10 cellular contexts compared by ENCODE assay signal in the genomic region with DNA sequence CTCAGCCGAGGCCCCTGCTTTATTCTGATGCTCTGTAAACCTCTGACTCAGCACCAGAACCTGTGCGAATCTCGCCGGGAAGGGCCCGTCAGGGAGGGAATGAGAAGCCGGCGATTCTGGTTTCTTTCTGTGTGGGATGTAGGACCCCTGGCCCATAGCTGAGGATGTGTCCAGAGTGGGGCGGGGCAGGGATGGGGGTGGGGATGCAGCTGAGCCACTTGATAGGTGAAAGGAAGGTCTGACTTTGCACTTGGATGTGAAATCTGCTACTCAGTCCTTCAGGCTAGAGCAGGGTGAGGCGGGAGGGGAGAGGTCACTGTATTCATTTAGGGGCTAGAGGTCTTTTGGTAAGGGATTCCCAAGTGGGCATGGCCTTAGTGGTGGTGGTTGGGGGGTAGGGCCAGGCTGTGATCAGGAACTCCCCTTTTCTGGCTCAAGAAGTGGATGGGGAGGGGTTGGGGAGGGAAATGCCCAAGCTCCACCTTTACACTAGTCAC. TPM values are rescaled to one million over a fixed set of nuclear protein-coding genes. Genes with fewer than 3 reads are reported as not detected.
A peak's percentile ranks its signal among the peaks of the same experiment; 100 is the strongest.
DNase-seq lines count a peak whose midpoint lies in the region; ATAC-seq and TF ChIP-seq lines count a peak whose summit lies in the region.
"Had no signal": no experiment of that assay in that cellular context is flagged by ENCODE, and none has a peak within 500 bp of the region (broad histone marks: within the 10 kb centered on the region; RNA-seq: fewer than 3 reads in every experiment).

No MANE protein-coding gene starts in this region.

- H3K4me3 ChIP-seq in HUES48 (ENCODE audit: low read depth, low read length) = 0 out of 2 replicates have a peak overlapping the region, but pooled peaks have one; percentile 63
- H3K4me3 ChIP-seq in neural progenitor cell = no peak overlapping the region
- no peak overlapping the region for H3K4me3 ChIP-seq in adrenal gland
- H3K4me3 ChIP-seq in trophoblast cell (ENCODE audit: low read depth, low read length) = no peak overlapping the region

- peaks cover 25% of the 10 kb centered on the region for H3K4me1 Mint-ChIP-seq in neural progenitor cell

- H3K18ac ChIP-seq in trophoblast cell (ENCODE audit: low read length) = no peak overlapping the region

- no peak overlapping the region for H4K91ac ChIP-seq in trophoblast cell (ENCODE audit: low read depth, low read length)

- DNase-seq in GM10266 (ENCODE audit: extremely low spot score) = peak; percentile 51
- peak; percentile 50 for DNase-seq in astrocyte of the hippocampus (ENCODE audit: low read depth, low spot score)
- DNase-seq in neural progenitor cell (ENCODE audit: low spot score) = no peak
- no peak for DNase-seq in adrenal gland
- DNase-seq in ureter (ENCODE audit: low spot score) = no peak
- DNase-seq in trophoblast cell = no peak
- DNase-seq: NCI-H2171 treated with DMSO at 0.1 percent for 48 hours had no signal

- no peak for ATAC-seq in HG02870 (IDR thresholded peaks at IDR 0.05; ENCODE audit: unreplicated experiment)

- peaks cover 3% of the 10 kb centered on the region for H3K4me1 ChIP-seq in HUES48 (ENCODE audit: control insufficient read depth, insufficient read depth, low read length)
- peaks cover 14% of the 10 kb centered on the region for H3K4me1 ChIP-seq in neural progenitor cell
- peaks cover 0 to 7% of the 10 kb centered on the region in 2 donors for H3K4me1 ChIP-seq in adrenal gland (replicated peaks in 1 of 2)
- H3K4me1 ChIP-seq in trophoblast cell (ENCODE audit: control insufficient read depth in 1 of 2, insufficient read depth in 2 of 2, low read length in 2 of 2) = peaks cover 3 to 11% of the 10 kb centered on the region in 2 experiments

- no peak overlapping the region for H3K27ac Mint-ChIP-seq in neural progenitor cell

- no peak for TF ChIP-seq POLR2A in adrenal gland (IDR thresholded peaks at IDR 0.05)

- no peaks in the 10 kb centered on the region for H3K36me3 ChIP-seq in HUES48 (ENCODE audit: control insufficient read depth, insufficient read depth, low read length)
- no peaks in the 10 kb centered on the region for H3K36me3 ChIP-seq in neural progenitor cell
- H3K36me3 ChIP-seq in adrenal gland (replicated peaks in 1 of 2) = no peaks in the 10 kb centered on the region
- H3K36me3 ChIP-seq in trophoblast cell (ENCODE audit: control insufficient read depth in 1 of 2, insufficient read depth in 2 of 2, low read length in 2 of 2) = no peaks in the 10 kb centered on the region

- no peak overlapping the region for H2BK12ac ChIP-seq in trophoblast cell (ENCODE audit: low read length)

- H3F3A ChIP-seq in neural progenitor cell (ENCODE audit: low read depth) = peaks cover 34% of the 10 kb centered on the region

- no peak overlapping the region for H3K23ac ChIP-seq in trophoblast cell (ENCODE audit: low read length)

- H3K4me3 Mint-ChIP-seq in neural progenitor cell = peak overlapping the region; percentile 82

- H2AFZ ChIP-seq in neural progenitor cell (replicated peaks) (no peak overlapping the region), trophoblast cell (ENCODE audit: insufficient read depth, low read length, poor library complexity) (no peak overlapping the region)

- TF ChIP-seq CTCF in GM10266 (IDR thresholded peaks at IDR 0.05; ENCODE audit: control insufficient read depth, insufficient read depth, low read depth, missing control alignments) = no peak
- TF ChIP-seq CTCF in neural progenitor cell (IDR thresholded peaks at IDR 0.05) = no peak
- no peak for TF ChIP-seq CTCF in adrenal gland (IDR thresholded peaks at IDR 0.05)

- H4K12ac ChIP-seq in trophoblast cell (ENCODE audit: low read depth, low read length) = no peak overlapping the region

- no peak overlapping the region for H3K27ac ChIP-seq in HUES48 (ENCODE audit: low read depth, low read length)
- no peak overlapping the region for H3K27ac ChIP-seq in neural progenitor cell
- no peak overlapping the region for H3K27ac ChIP-seq in adrenal gland
- no peak overlapping the region for H3K27ac ChIP-seq in trophoblast cell (ENCODE audit: low read depth, low read length)
- H3K27ac ChIP-seq: VCaP had no signal

- H3K9me3 ChIP-seq in HUES48 (ENCODE audit: control insufficient read depth, insufficient read depth, low read length) = no peaks in the 10 kb centered on the region
- H3K9me3 ChIP-seq in neural progenitor cell (ENCODE audit: low read depth) = no peaks in the 10 kb centered on the region
- peaks cover 0 to 8% (median 0%) of the 10 kb centered on the region in 3 donors for H3K9me3 ChIP-seq in adrenal gland (replicated peaks in 1 of 3)
- peaks cover 12% of the 10 kb centered on the region for H3K9me3 ChIP-seq in trophoblast cell (ENCODE audit: insufficient read depth, low read depth, low read length)

- H3K9ac ChIP-seq in HUES48 (ENCODE audit: low read depth, low read length) (no peak overlapping the region), neural progenitor cell (no peak overlapping the region), trophoblast cell (ENCODE audit: low read length) (no peak overlapping the region)

- no peak overlapping the region for H3K4ac ChIP-seq in trophoblast cell (ENCODE audit: low read depth, low read length)

- WGBS in adrenal gland, 4 donors = 27 to 60% (median 37%) methylated on average over 7 to 9 of the region's 9 CpGs
- WGBS in trophoblast cell (ENCODE audit: extremely low coverage, insufficient coverage, insufficient read length) = no CpG with 5 or more reads among the region's 9 CpGs

- no peaks in the 10 kb centered on the region for H3K36me3 Mint-ChIP-seq in neural progenitor cell

- H3K27me3 ChIP-seq in HUES48 (ENCODE audit: control insufficient read depth, insufficient read depth, low read length) (peaks cover 47% of the 10 kb centered on the region), neural progenitor cell (peaks cover 60% of the 10 kb centered on the region), adrenal gland (peaks cover 22% of the 10 kb centered on the region), trophoblast cell (ENCODE audit: insufficient read depth, low read length) (peaks cover 33% of the 10 kb centered on the region)

- no peak overlapping the region for H3K14ac ChIP-seq in trophoblast cell (ENCODE audit: low read length)

- H3K4me2 ChIP-seq in neural progenitor cell (peak overlapping the region; percentile 90), trophoblast cell (ENCODE audit: low read length) (no peak overlapping the region)

- no peak overlapping the region for H2BK5ac ChIP-seq in trophoblast cell (ENCODE audit: low read depth, low read length, poor library complexity)

- peaks cover 20% of the 10 kb centered on the region for H3K9me3 Mint-ChIP-seq in neural progenitor cell

- H3K79me2 ChIP-seq in neural progenitor cell (ENCODE audit: low read depth) = no peaks in the 10 kb centered on the region
- H3K79me2 ChIP-seq in trophoblast cell (ENCODE audit: control insufficient read depth, insufficient read depth, low read length, poor library complexity) = no peaks in the 10 kb centered on the region

- no peak overlapping the region for H4K8ac ChIP-seq in trophoblast cell (ENCODE audit: low read depth, low read length)

- intact Hi-C loops in adrenal gland (cut with DNase I) = no loop called here

- no peak overlapping the region for H2AK5ac ChIP-seq in trophoblast cell (ENCODE audit: low read length)

- peaks cover 29% of the 10 kb centered on the region for H3K27me3 Mint-ChIP-seq in neural progenitor cell (ENCODE audit: insufficient read depth, low read depth)

- H2BK120ac ChIP-seq in trophoblast cell (ENCODE audit: insufficient read depth, low read length, poor library complexity) = no peak overlapping the region

- H4K20me1 ChIP-seq in neural progenitor cell (ENCODE audit: low read depth) = no peaks in the 10 kb centered on the region

- no peaks in the 10 kb centered on the region for H3K79me1 ChIP-seq in trophoblast cell (ENCODE audit: low read length)

RNA-seq across cellular contexts. Expression of a gene that starts 2.3 kb away (rescaled TPM):
- 1.8 TPM in 1 of 2 replicates, not detected in the other for total RNA-seq in neural progenitor cell (ENCODE audit: low replicate concordance)
- 1 to 10 TPM in 7 of 8 donors, under 1 TPM in 1; 0.42 to 7.6 (median 2.7) TPM for total RNA-seq in adrenal gland
- polyA plus RNA-seq in adrenal gland = 1 to 10 TPM; 2.6 to 6.7 (median 3.3) TPM
- total RNA-seq in ureter = 3.9 TPM
- polyA plus RNA-seq in trophoblast cell (2013) = 0.37 and 0.42 TPM in 2 replicates

Comparison
In these comparisons a context has a peak if more than half of its experiments do, and no peak if none do; other contexts are left out.
1. DNase-seq: peak in GM10266 (single experiment) and astrocyte of the hippocampus (single experiment); none in neural progenitor cell (single experiment), adrenal gland (0 of 7), ureter (single experiment) and trophoblast cell (0 of 2).